ENCODE assay signal across 8 cellular contexts in the genomic region with DNA sequence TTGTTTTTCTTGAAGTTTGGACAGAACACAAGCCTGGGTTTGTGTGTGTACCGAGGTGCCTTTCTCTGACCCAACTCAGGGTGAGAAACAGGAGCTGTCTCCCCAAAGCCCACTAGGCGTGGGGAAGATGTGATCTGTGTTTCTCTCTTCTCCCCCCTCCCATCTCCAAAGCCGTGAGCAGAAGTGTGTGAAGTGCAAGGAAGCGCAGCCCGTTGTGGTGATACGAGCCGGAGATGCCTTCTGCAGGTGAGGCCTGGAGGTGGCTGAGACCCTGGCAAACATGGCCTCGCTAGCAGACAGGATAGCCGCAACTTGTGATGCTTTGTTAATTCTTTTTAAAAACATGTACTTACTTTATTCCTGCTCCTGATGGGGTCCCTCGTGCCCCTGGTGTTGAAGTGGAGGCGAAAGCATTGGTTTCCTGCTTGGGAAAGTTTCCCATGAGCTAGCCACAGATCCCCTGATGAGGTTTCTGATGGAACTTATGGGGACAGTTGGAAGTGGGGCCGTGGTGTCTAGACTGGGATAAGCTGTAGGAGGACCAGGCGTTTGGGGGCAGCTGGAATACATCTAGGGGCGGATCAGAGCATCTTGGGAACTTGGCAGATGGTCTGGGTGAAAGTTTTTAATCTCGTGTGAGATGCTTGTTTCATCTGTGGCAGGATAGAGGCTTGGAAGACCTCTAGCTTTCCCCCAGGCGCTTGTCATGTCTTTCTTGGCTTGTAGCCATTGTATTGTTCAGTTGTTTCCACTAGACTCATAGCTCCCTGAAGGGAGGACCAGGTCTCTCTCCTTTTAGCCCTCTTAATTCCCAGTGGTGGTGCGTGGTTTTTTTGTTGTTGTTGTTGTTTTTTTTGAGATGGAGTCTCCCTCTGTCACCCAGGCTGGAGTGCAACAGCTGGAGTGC. TPM values are rescaled to one million over a fixed set of nuclear protein-coding genes. Genes with fewer than 3 reads are reported as not detected.
DNase-seq lines count a peak whose midpoint lies in the region; ATAC-seq and TF ChIP-seq lines count a peak whose summit lies in the region.

No MANE protein-coding gene starts in this region.

- TF ChIP-seq CTCF in heart left ventricle (IDR thresholded peaks at IDR 0.05) (no peak), lower leg skin (IDR thresholded peaks at IDR 0.05) (no peak)

- intact Hi-C loops in heart left ventricle (cut with DNase I) = loop anchor here in 6 of 10 donors (1.0 to 10.0 kb wide), 6 partner anchors 45 to 252 kb away; partner anchors contain the start of genes ZC3H18 (in 4 of the 6), MVD (in 1 of the 6) and ZFPM1 (in 1 of the 6)
- intact Hi-C loops in Right ventricle myocardium inferior (cut with DNase I) = loop anchor here (5.0 kb wide), 1 partner anchor 110 kb away; no protein-coding TSS in a partner anchor
- intact Hi-C loops in lower leg skin (cut with DNase I; ENCODE audit: low total_unique reads) = no loop called here

- 34 to 44% (median 37%) methylated on average over 17 of the region's 17 CpGs for WGBS in heart left ventricle, 4 donors
- 25 to 27% methylated on average over 17 of the region's 17 CpGs for WGBS in lower leg skin, 2 donors
- 35% methylated on average over 17 of the region's 17 CpGs for WGBS in urinary bladder

- no peaks in the 10 kb centered on the region for H3K27me3 ChIP-seq in heart left ventricle
- no peaks in the 10 kb centered on the region for H3K27me3 ChIP-seq in adipocyte (replicated peaks; ENCODE audit: control insufficient read depth, insufficient read depth, low read length)

- H3K4me1 ChIP-seq in heart left ventricle = peaks cover 0 to 51% (median 40%) of the 10 kb centered on the region in 12 donors
- H3K4me1 ChIP-seq in adipocyte (ENCODE audit: control insufficient read depth, insufficient read depth, low read length) = peaks cover 21% of the 10 kb centered on the region
- no peaks in the 10 kb centered on the region for H3K4me1 ChIP-seq in urinary bladder (ENCODE audit: insufficient read depth)

- no peak for ATAC-seq in heart left ventricle
- no peak for ATAC-seq in Right ventricle myocardium inferior
- no peak for ATAC-seq in HG03159 (IDR thresholded peaks at IDR 0.05; ENCODE audit: unreplicated experiment)

- TF ChIP-seq POLR2A in heart left ventricle (IDR thresholded peaks at IDR 0.05) = no peak
- no peak for TF ChIP-seq POLR2A in lower leg skin (IDR thresholded peaks at IDR 0.05)

- H3K9me3 ChIP-seq in heart left ventricle (no peaks in the 10 kb centered on the region), adipocyte (ENCODE audit: control insufficient read depth, low read length) (no peaks in the 10 kb centered on the region)

- peak overlapping the region in 10 of 12 donors; percentile 74 to 97 (median 86) for H3K27ac ChIP-seq in heart left ventricle
- no peak overlapping the region for H3K27ac ChIP-seq in urinary bladder (ENCODE audit: low read depth)

- H3K9ac ChIP-seq in adipocyte (ENCODE audit: low read length) = peak overlapping the region; percentile 93

- H3K36me3 ChIP-seq in heart left ventricle = peaks cover 0 to 10% (median 0%) of the 10 kb centered on the region in 9 donors
- H3K36me3 ChIP-seq in adipocyte (ENCODE audit: control insufficient read depth, insufficient read depth, low read length, severe bottlenecking) = peaks cover 10% of the 10 kb centered on the region
- H3K36me3 ChIP-seq in urinary bladder (ENCODE audit: insufficient read depth) = no peaks in the 10 kb centered on the region

- DNase-seq in heart left ventricle (no peak), Right ventricle myocardium inferior (ENCODE audit: missing footprints) (no peak), adipocyte (ENCODE audit: low read depth) (peak; percentile 4), lower leg skin (ENCODE audit: low spot score in 2 of 2) (no peak), dermis blood vessel endothelial cell (no peak), NCI-H2171 (lab: John Stamatoyannopoulos, UW) (no peak)

- H3K4me3 ChIP-seq in heart left ventricle (peak overlapping the region; percentile 76 to 100 (median 97)), adipocyte (ENCODE audit: low read length) (peak overlapping the region; percentile 94), lower leg skin (ENCODE audit: low read depth, poor library complexity, severe bottlenecking) (peak overlapping the region; percentile 80), urinary bladder (ENCODE audit: low read depth, low read length) (peak overlapping the region; percentile 92)

RNA-seq across cellular contexts. Expression of gene CTU2, which starts 0.9 kb away (rescaled TPM):
- total RNA-seq in heart left ventricle = 10 to 100 TPM in 7 of 9 donors, 1 to 10 TPM in 2; 6.5 to 20.8 (median 12.3) TPM
- 10 to 100 TPM; 16.0 to 20.8 TPM for polyA plus RNA-seq in heart left ventricle
- 13.1 TPM for total RNA-seq in Right ventricle myocardium inferior
- total RNA-seq in lower leg skin = 1 to 10 TPM; 9.4 to 9.9 (median 9.5) TPM
- 6.8 TPM for total RNA-seq in urinary bladder
- 15.4 TPM for polyA plus RNA-seq in urinary bladder
- total RNA-seq in dermis blood vessel endothelial cell = 11.6 and 17.6 TPM in 2 replicates

RNA-seq across cellular contexts. Expression of gene RNF166, which starts 1.0 kb away (rescaled TPM):
- 10 to 100 TPM in 8 of 9 donors, 1 to 10 TPM in 1; 9.3 to 28.5 (median 15.4) TPM for total RNA-seq in heart left ventricle
- polyA plus RNA-seq in heart left ventricle = 10 to 100 TPM; 14.7 to 21.8 TPM
- 17.0 TPM for total RNA-seq in Right ventricle myocardium inferior
- 10 to 100 TPM; 14.7 to 21.8 (median 17.7) TPM for total RNA-seq in lower leg skin
- 10.0 TPM for total RNA-seq in urinary bladder
- 19.6 TPM for polyA plus RNA-seq in urinary bladder
- total RNA-seq in dermis blood vessel endothelial cell = 11.6 and 15.1 TPM in 2 replicates

RNA-seq across cellular contexts. Expression of gene SNAI3, which starts 20.9 kb away (rescaled TPM):
- total RNA-seq in heart left ventricle (1 to 10 TPM in 6 of 9 donors, under 1 TPM in 3; 0.76 to 9.5 (median 1.4) TPM), Right ventricle myocardium inferior (2.9 TPM), lower leg skin (under 1 TPM; 0.17 to 0.81 (median 0.29) TPM), urinary bladder (not detected), dermis blood vessel endothelial cell (0.09 TPM in 1 of 2 replicates, not detected in the other)
- polyA plus RNA-seq in heart left ventricle (1 to 10 TPM; 1.7 to 4.4 TPM), urinary bladder (0.82 TPM)

RNA-seq across cellular contexts. Expression of gene MVD, which starts 44.3 kb away (rescaled TPM):
- 10 to 100 TPM; 17.5 to 26.8 (median 20.6) TPM for total RNA-seq in heart left ventricle
- 10 to 100 TPM; 22.3 to 41.2 TPM for polyA plus RNA-seq in heart left ventricle
- total RNA-seq in Right ventricle myocardium inferior = 24.0 TPM
- total RNA-seq in lower leg skin = 10 to 100 TPM; 40.2 to 93.5 (median 67.1) TPM
- total RNA-seq in urinary bladder = 14.8 TPM
- polyA plus RNA-seq in urinary bladder = 35.7 TPM
- total RNA-seq in dermis blood vessel endothelial cell = 63.3 and 119 TPM in 2 replicates

RNA-seq across cellular contexts. Expression of gene CYBA, which starts 56.4 kb away (rescaled TPM):
- total RNA-seq in heart left ventricle = 100 to 1,000 TPM in 1 of 9 donors, 10 to 100 TPM in 8; 22.6 to 227 (median 34.4) TPM
- polyA plus RNA-seq in heart left ventricle = 10 to 100 TPM; 46.5 to 48.8 TPM
- 63.7 TPM for total RNA-seq in Right ventricle myocardium inferior
- total RNA-seq in lower leg skin = 10 to 100 TPM; 30.5 to 93.2 (median 44.7) TPM
- total RNA-seq in urinary bladder = 90.4 TPM
- polyA plus RNA-seq in urinary bladder = 145 TPM
- total RNA-seq in dermis blood vessel endothelial cell = 135 and 286 TPM in 2 replicates
